In genomic region chr3:141642215-141642614, GRCh38 we compare ENCODE assay signal across 21 cellular contexts.
"Had no signal": no experiment of that assay in that cellular context is flagged by ENCODE, and none has a peak within 500 bp of the region (broad histone marks: within the 10 kb centered on the region; RNA-seq: fewer than 3 reads in every experiment).

No MANE protein-coding gene starts in this region.

- H3K27ac Mint-ChIP-seq: activated naive CD4-positive, alpha-beta T cell treated with anti-CD3 and anti-CD28 coated beads, Interleukin-2, amount 50 U/mL, for 72 hours; activated T-cell treated with anti-CD3 and anti-CD28 coated beads, Interleukin-2, amount 50 U/mL, for 72 hours; natural killer cell treated with Interleukin-12 subunit alpha and Interleukin-12 subunit beta and Interleukin-15 and Interleukin-18, amount 100 ng/mL, for 72 hours; stimulated activated naive B cell treated with anti-CD40 and anti-IgM and Interleukin-4, amounts not matched to agents 10 μg/mL and 1 μg/mL and 100 μg/mL, for 72 hours had no signal

- H3K36me3 Mint-ChIP-seq: activated naive CD4-positive, alpha-beta T cell treated with anti-CD3 and anti-CD28 coated beads, Interleukin-2, amount 50 U/mL, for 72 hours; natural killer cell treated with Interleukin-12 subunit alpha and Interleukin-12 subunit beta and Interleukin-15 and Interleukin-18, amount 100 ng/mL, for 72 hours; stimulated activated naive B cell treated with anti-CD40 and anti-IgM and Interleukin-4, amounts not matched to agents 10 μg/mL and 1 μg/mL and 100 μg/mL, for 72 hours had no signal

- ATAC-seq: activated naive CD4-positive, alpha-beta T cell treated with anti-CD3 and anti-CD28 coated beads, Interleukin-2, amount 50 U/mL, for 72 hours; activated T-cell treated with anti-CD3 and anti-CD28 coated beads, Interleukin-2, amount 50 U/mL, for 72 hours; body of pancreas; left cardiac atrium; left ventricle myocardium superior; mucosa of descending colon; natural killer cell treated with Interleukin-12 subunit alpha and Interleukin-12 subunit beta and Interleukin-15 and Interleukin-18, amount 100 ng/mL, for 72 hours; stimulated activated naive B cell treated with anti-CD40 and anti-IgM and Interleukin-4, amounts not matched to agents 10 μg/mL and 1 μg/mL and 100 μg/mL, for 72 hours; upper lobe of right lung had no signal

- H3K4me3 Mint-ChIP-seq: activated T-cell treated with anti-CD3 and anti-CD28 coated beads, Interleukin-2, amount 50 U/mL, for 72 hours; natural killer cell treated with Interleukin-12 subunit alpha and Interleukin-12 subunit beta and Interleukin-15 and Interleukin-18, amount 100 ng/mL, for 72 hours; stimulated activated naive B cell treated with anti-CD40 and anti-IgM and Interleukin-4, amounts not matched to agents 10 μg/mL and 1 μg/mL and 100 μg/mL, for 72 hours had no signal

- H3K9me3 Mint-ChIP-seq: activated naive CD4-positive, alpha-beta T cell treated with anti-CD3 and anti-CD28 coated beads, Interleukin-2, amount 50 U/mL, for 72 hours; activated T-cell treated with anti-CD3 and anti-CD28 coated beads, Interleukin-2, amount 50 U/mL, for 72 hours; natural killer cell treated with Interleukin-12 subunit alpha and Interleukin-12 subunit beta and Interleukin-15 and Interleukin-18, amount 100 ng/mL, for 72 hours; stimulated activated naive B cell treated with anti-CD40 and anti-IgM and Interleukin-4, amounts not matched to agents 10 μg/mL and 1 μg/mL and 100 μg/mL, for 72 hours had no signal

- DNase-seq: activated CD4-positive, alpha-beta T cell treated with anti-CD3 and anti-CD28 coated beads for 4 hours; activated CD4-positive, alpha-beta T cell treated with anti-CD3 and anti-CD28 coated beads, Interleukin-2, amount 50 U/mL, for 4 hours; activated naive CD4-positive, alpha-beta T cell; activated T-cell treated with anti-CD3 and anti-CD28 coated beads for 4 hours; activated T-cell treated with anti-CD3 and anti-CD28 coated beads, Interleukin-2, amount 50 U/mL, for 72 hours; body of pancreas; cerebellar nuclear complex; colonic mucosa; effector CD8-positive, alpha-beta T cell; left cardiac atrium; left ventricle myocardium superior; mucosa of descending colon; stimulated activated CD4-positive, alpha-beta T cell treated with anti-CD3 and anti-CD28 coated beads, Interleukin-15, amount 100 ng/mL, for 24 hours; stimulated activated CD4-positive, alpha-beta T cell treated with anti-CD3 and anti-CD28 coated beads, Interleukin-2, amount 100 ng/mL, for 24 hours; stimulated activated naive B cell treated with anti-CD40 and anti-IgM and Interleukin-4, amounts not matched to agents 10 μg/mL and 1 μg/mL and 100 μg/mL, for 72 hours; stomach; thyroid gland; upper lobe of right lung had no signal

- H3K27ac ChIP-seq: colonic mucosa, right atrium auricular region, stomach, thyroid gland, upper lobe of right lung had no signal
